ENCODE assay signal across 16 cellular contexts in genomic region chr1:187474266-187474665, GRCh38.
A peak's percentile ranks its signal among the peaks of the same experiment; 100 is the strongest.
DNase-seq lines count a peak whose midpoint lies in the region; FAIRE-seq and TF ChIP-seq lines count a peak whose summit lies in the region.
"Had no signal": no experiment of that assay in that cellular context is flagged by ENCODE, and none has a peak within 500 bp of the region (broad histone marks: within the 10 kb centered on the region; RNA-seq: fewer than 3 reads in every experiment).

No MANE protein-coding gene starts in this region.

- H2BK5ac ChIP-seq in H1 (ENCODE audit: low read depth, low read length) = no peak overlapping the region

- no peak overlapping the region for H3K18ac ChIP-seq in H1 (ENCODE audit: extremely low read depth, low read length)

- H2BK120ac ChIP-seq in H1 (replicated peaks; ENCODE audit: low read depth, low read length) = no peak overlapping the region

- no peak overlapping the region for H4K5ac ChIP-seq in H1 (ENCODE audit: insufficient read length, low read depth, low read length)

- H2AFZ ChIP-seq in H1 (ENCODE audit: low read length) = 0 out of 2 replicates have a peak overlapping the region, but pooled peaks have one; percentile 40

- no peak overlapping the region for H3K4me3 ChIP-seq in H1 (ENCODE audit: extremely low read depth in 1 of 4, insufficient read depth in 2 of 4, low read depth in 3 of 4, low read length in 4 of 4)
- H3K4me3 ChIP-seq: A549, dorsolateral prefrontal cortex, gastrocnemius medialis had no signal

- no peak overlapping the region for H3K14ac ChIP-seq in H1 (ENCODE audit: insufficient read length)

- no peak overlapping the region for H3K56ac ChIP-seq in H1 (replicated peaks; ENCODE audit: insufficient read length, low read depth, low read length)

- H4K91ac ChIP-seq in H1 (replicated peaks; ENCODE audit: insufficient read length, low read length) = no peak overlapping the region

- no peak for FAIRE-seq in H1 (lab: Jason Lieb, UNC)
- FAIRE-seq: A549 had no signal

- H2BK15ac ChIP-seq in H1 (ENCODE audit: low read length) = no peak overlapping the region

- no peak overlapping the region for H3K4ac ChIP-seq in H1 (replicated peaks; ENCODE audit: insufficient read length, low read depth, low read length)

- H4K20me1 ChIP-seq in H1 (replicated peaks in 1 of 2; ENCODE audit: control insufficient read depth in 1 of 2, insufficient read depth in 2 of 2, low read length in 2 of 2) = no peaks in the 10 kb centered on the region

- no peak overlapping the region for H3K23ac ChIP-seq in H1 (ENCODE audit: insufficient read length)

- H4K8ac ChIP-seq in H1 (ENCODE audit: extremely low read depth, insufficient read depth, low read length) = no peak overlapping the region

- TF ChIP-seq POLR2A in H1 (IDR thresholded peaks at IDR 0.05; ENCODE audit: control extremely low read depth in 1 of 2, low read depth in 2 of 2, low read length in 2 of 2) = no peak

- no peaks in the 10 kb centered on the region for H3K9me3 ChIP-seq in H1 (ENCODE audit: insufficient read depth in 2 of 2, low read depth in 1 of 2, low read length in 1 of 2)
- H3K9me3 ChIP-seq: A549, Caco-2, gastrocnemius medialis, neutrophil had no signal

- no peak overlapping the region for H2BK20ac ChIP-seq in H1 (ENCODE audit: low read length)

- no peaks in the 10 kb centered on the region for H3K79me2 ChIP-seq in H1 (ENCODE audit: control insufficient read depth in 1 of 2, insufficient read depth in 2 of 2, low read length in 2 of 2)

- H3K9ac ChIP-seq in H1 (replicated peaks in 1 of 4; ENCODE audit: extremely low read depth in 1 of 4, low read depth in 3 of 4, low read length in 3 of 4) = no peak overlapping the region

- no peak for TF ChIP-seq CTCF in H1 (IDR thresholded peaks at IDR 0.05; ENCODE audit: control extremely low read depth in 1 of 3, insufficient read depth in 1 of 3, low read depth in 1 of 3, low read length in 3 of 3)

- no peak overlapping the region for H2BK12ac ChIP-seq in H1 (ENCODE audit: low read depth, low read length)

- TF ChIP-seq EP300 in H1 (IDR thresholded peaks at IDR 0.05; ENCODE audit: borderline replicate concordance in 1 of 2, low read depth in 2 of 2, low read length in 2 of 2) = no peak

- POLR2A ChIA-PET in H1 (lab: Charles Lee; ENCODE audit: partially characterized antibody) = no interaction called here

- H3K23me2 ChIP-seq in H1 (ENCODE audit: low read depth, low read length) = no peaks in the 10 kb centered on the region

- peaks cover 0 to 3% (median 2%) of the 10 kb centered on the region in 4 experiments; a peak in 2 of 7 replicates for H3K4me1 ChIP-seq in H1 (replicated peaks in 1 of 4; ENCODE audit: control insufficient read depth in 3 of 4, insufficient read depth in 4 of 4, low read length in 3 of 4)
- H3K4me1 ChIP-seq: Caco-2, gastrocnemius medialis had no signal

- no peaks in the 10 kb centered on the region; a peak in 1 of 8 replicates for H3K36me3 ChIP-seq in H1 (ENCODE audit: control insufficient read depth in 2 of 4, insufficient read depth in 4 of 4, low read length in 3 of 4)
- H3K36me3 ChIP-seq: gastrocnemius medialis, neutrophil had no signal

- no peak overlapping the region for H3K27ac ChIP-seq in H1 (ENCODE audit: low read depth, low read length)
- H3K27ac ChIP-seq: A549, dorsolateral prefrontal cortex, gastrocnemius medialis, neutrophil had no signal

- H2AK5ac ChIP-seq in H1 (ENCODE audit: low read depth, low read length) = no peak overlapping the region

- TF ChIP-seq RAD21 in H1 (IDR thresholded peaks at IDR 0.05 in 1 of 2, conservative IDR thresholded peaks at IDR 0.05 in 1 of 2; ENCODE audit: low read depth in 2 of 2, low read length in 2 of 2) = no peak

- CTCF ChIA-PET in H1 (lab: Charles Lee; ENCODE audit: partially characterized antibody) = no interaction called here

- WGBS in H1 (ENCODE audit: extremely low coverage in 1 of 2, insufficient coverage in 1 of 2, insufficient read length in 1 of 2, insufficient replicate concordance in 2 of 2, low coverage in 1 of 2, low lambda C conversion rate in 2 of 2, missing lambda C conversion rate in 1 of 2), 2 experiments = 89% methylated on average over 3 of the region's 3 CpGs; no CpG with 5 or more reads in 1 of the 2 experiments

- no peaks in the 10 kb centered on the region for H3K79me1 ChIP-seq in H1 (ENCODE audit: low read depth, low read length)

- H3K27me3 ChIP-seq in H1 (replicated peaks in 1 of 4; ENCODE audit: control insufficient read depth in 3 of 4, extremely low read depth in 1 of 4, insufficient read depth in 3 of 4, low read length in 3 of 4) = no peaks in the 10 kb centered on the region
- H3K27me3 ChIP-seq: gastrocnemius medialis, neutrophil had no signal

- DNase-seq in NCI-H1694 treated with DMSO at 0.1 percent for 48 hours (lab: John Stamatoyannopoulos, UW) (peak; percentile 73), NCI-H1694 (lab: John Stamatoyannopoulos, UW) (no peak), NCI-H774 (lab: John Stamatoyannopoulos, UW) (peak; percentile 57), H1 (ENCODE audit: low read depth in 1 of 2, low spot score in 2 of 2) (no peak), renal cortical epithelial cell (ENCODE audit: low read depth) (peak; percentile 35), GM19240 (ENCODE audit: insufficient read length, low spot score) (no peak), NCI-H187 treated with DMSO at 0.1 percent for 48 hours (lab: John Stamatoyannopoulos, UW) (no peak), hippocampal formation (lab: John Stamatoyannopoulos, UW) (no peak)
- DNase-seq: anterior cingulate cortex; Caco-2; dorsolateral prefrontal cortex; gastrocnemius medialis; NCI-H1417 treated with DMSO at 0.1 percent for 48 hours; stimulated activated naive CD8-positive, alpha-beta T cell treated with anti-CD3 and anti-CD28 coated beads, Interleukin-15, Interleukin-2, amounts not matched to agents 100 U/mL and 50 U/mL, for 24 hours had no signal

- no peak overlapping the region for H3K4me2 ChIP-seq in H1 (ENCODE audit: insufficient read depth in 1 of 2, low read depth in 2 of 2, low read length in 2 of 2)
- H3K4me2 ChIP-seq: A549 had no signal

TF ChIP-seq in H1, 55 proteins besides CTCF, POLR2A, EP300 and RAD21:
- TF ChIP-seq ATF3 (IDR thresholded peaks at IDR 0.05; ENCODE audit: insufficient read depth, low read depth, low read length) (no peak), JUN (IDR thresholded peaks at IDR 0.05; ENCODE audit: low read depth, low read length) (no peak), RNF2 (IDR thresholded peaks at IDR 0.05; ENCODE audit: borderline replicate concordance, low read depth, low read length, missing control alignments, poor library complexity, severe bottlenecking) (no peak), TEAD4 (IDR thresholded peaks at IDR 0.05; ENCODE audit: low read depth, low read length) (no peak), RFX5 (IDR thresholded peaks at IDR 0.05; ENCODE audit: borderline replicate concordance, low read depth, low read length) (no peak), TCF12 (IDR thresholded peaks at IDR 0.05; ENCODE audit: low read depth, low read length) (no peak), TBP (IDR thresholded peaks at IDR 0.05; ENCODE audit: low read depth, low read length) (no peak), ZNF274 (IDR thresholded peaks at IDR 0.05; ENCODE audit: borderline replicate concordance, extremely low read depth, low read length) (no peak), SRF (IDR thresholded peaks at IDR 0.05; ENCODE audit: low read depth, low read length) (no peak), TAF1 (IDR thresholded peaks at IDR 0.05; ENCODE audit: low read depth, low read length) (no peak), SIRT6 (IDR thresholded peaks at IDR 0.05; ENCODE audit: low read length) (no peak), GTF2F1 (IDR thresholded peaks at IDR 0.05; ENCODE audit: borderline replicate concordance, low read depth, low read length) (no peak), CREB1 (IDR thresholded peaks at IDR 0.05) (no peak)

Comparison
In these comparisons a context has a peak if more than half of its experiments do, and no peak if none do; other contexts are left out.
1. DNase-seq: peak in NCI-H1694 treated with DMSO at 0.1 percent for 48 hours (single experiment), NCI-H774 (single experiment) and renal cortical epithelial cell (single experiment); none in NCI-H1694 (single experiment), H1 (0 of 2), GM19240 (single experiment), NCI-H187 treated with DMSO at 0.1 percent for 48 hours (single experiment) and hippocampal formation (0 of 2).